Comparison of ENCODE assay signal across 16 cellular contexts in the genomic region with DNA sequence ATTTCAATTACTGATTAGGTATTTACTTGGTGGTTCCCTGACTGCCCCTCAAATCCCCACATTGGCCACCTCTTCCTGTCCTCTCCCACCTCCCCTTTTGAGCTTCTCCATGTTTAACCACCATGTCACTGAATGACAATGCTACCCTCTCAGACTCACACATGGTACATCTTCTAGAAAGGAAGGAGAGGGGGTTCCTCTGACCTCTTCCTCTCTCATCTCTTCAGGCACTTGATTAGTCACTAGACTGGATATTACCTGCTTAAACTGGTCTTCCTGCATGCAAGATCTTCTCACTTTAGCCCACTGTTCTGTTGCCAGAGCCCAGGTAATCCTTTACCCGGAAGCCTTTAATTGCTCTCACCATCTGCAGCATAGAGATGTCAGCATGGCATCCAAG.
DNase-seq lines count a peak whose midpoint lies in the region; ATAC-seq and TF ChIP-seq lines count a peak whose summit lies in the region.
"Had no signal": no experiment of that assay in that cellular context is flagged by ENCODE, and none has a peak within 500 bp of the region (broad histone marks: within the 10 kb centered on the region; RNA-seq: fewer than 3 reads in every experiment).

No MANE protein-coding gene starts in this region.

- H3K9ac ChIP-seq in neural progenitor cell: no peak overlapping the region
- H3K9ac ChIP-seq: BLaER1 had no signal

- peak; percentile 81 for ATAC-seq in stimulated activated naive CD8-positive, alpha-beta T cell treated with anti-CD3 and anti-CD28 coated beads, Interleukin-15, amount 100 ng/mL, for 72 hours
- ATAC-seq in stimulated activated naive CD8-positive, alpha-beta T cell treated with anti-CD3 and anti-CD28 coated beads, Interleukin-15, Interleukin-2, amounts not matched to agents 100 U/mL and 50 U/mL, for 24 hours: no peak
- no peak for ATAC-seq in omental fat pad (ENCODE audit: low FRiP score)
- ATAC-seq: CD8-positive, alpha-beta T cell; GM12878; K562 had no signal

- H3K4me1 Mint-ChIP-seq in stimulated activated naive CD8-positive, alpha-beta T cell treated with anti-CD3 and anti-CD28 coated beads, Interleukin-15, amount 100 ng/mL, for 72 hours: peaks cover 22% of the 10 kb centered on the region
- H3K4me1 Mint-ChIP-seq in neural progenitor cell (peaks cover 13% of the 10 kb centered on the region), type B pancreatic cell (ENCODE audit: unreplicated experiment) (no peaks in the 10 kb centered on the region)

- no peaks in the 10 kb centered on the region for H3K27me3 ChIP-seq in neural progenitor cell
- H3K27me3 ChIP-seq: BLaER1, SJCRH30 had no signal

- H3K27me3 Mint-ChIP-seq in stimulated activated naive CD8-positive, alpha-beta T cell treated with anti-CD3 and anti-CD28 coated beads, Interleukin-15, amount 100 ng/mL, for 72 hours: peaks cover 11% of the 10 kb centered on the region
- H3K27me3 Mint-ChIP-seq in neural progenitor cell (ENCODE audit: insufficient read depth, low read depth) (peaks cover 2% of the 10 kb centered on the region), type B pancreatic cell (no peaks in the 10 kb centered on the region)

- TF ChIP-seq CTCF in epithelial cell of esophagus (IDR thresholded peaks at IDR 0.05; ENCODE audit: insufficient read depth, low read depth, low read length, missing control alignments) (no peak), neural progenitor cell (IDR thresholded peaks at IDR 0.05) (no peak), omental fat pad (IDR thresholded peaks at IDR 0.05) (no peak), type B pancreatic cell (conservative IDR thresholded peaks at IDR 0.05) (no peak)

- no peak overlapping the region for H3K27ac Mint-ChIP-seq in stimulated activated naive CD8-positive, alpha-beta T cell treated with anti-CD3 and anti-CD28 coated beads, Interleukin-15, amount 100 ng/mL, for 72 hours
- H3K27ac Mint-ChIP-seq in neural progenitor cell (no peak overlapping the region), type B pancreatic cell (no peak overlapping the region)
- H3K27ac Mint-ChIP-seq: CD8-positive, alpha-beta T cell had no signal

- no peak overlapping the region for H3K27ac ChIP-seq in neural progenitor cell
- H3K27ac ChIP-seq: BLaER1, PC-9, SJCRH30 had no signal

- no peaks in the 10 kb centered on the region for H3F3A ChIP-seq in neural progenitor cell (ENCODE audit: low read depth)

- no peak overlapping the region for H3K4me3 Mint-ChIP-seq in stimulated activated naive CD8-positive, alpha-beta T cell treated with anti-CD3 and anti-CD28 coated beads, Interleukin-15, amount 100 ng/mL, for 72 hours
- H3K4me3 Mint-ChIP-seq in neural progenitor cell (no peak overlapping the region), type B pancreatic cell (no peak overlapping the region)
- H3K4me3 Mint-ChIP-seq: CD8-positive, alpha-beta T cell had no signal

- no peak overlapping the region for H2AFZ ChIP-seq in neural progenitor cell (replicated peaks)
- H2AFZ ChIP-seq: PC-9 had no signal

- no peaks in the 10 kb centered on the region for H3K79me2 ChIP-seq in neural progenitor cell (ENCODE audit: low read depth)

- no peak overlapping the region for H3K4me3 ChIP-seq in epithelial cell of esophagus (ENCODE audit: low read length)
- no peak overlapping the region for H3K4me3 ChIP-seq in neural progenitor cell
- H3K4me3 ChIP-seq: BLaER1, GM12878, K562, PC-9, SJCRH30 had no signal

- H3K9me3 Mint-ChIP-seq in stimulated activated naive CD8-positive, alpha-beta T cell treated with anti-CD3 and anti-CD28 coated beads, Interleukin-15, amount 100 ng/mL, for 72 hours: no peaks in the 10 kb centered on the region
- H3K9me3 Mint-ChIP-seq in neural progenitor cell (no peaks in the 10 kb centered on the region), type B pancreatic cell (no peaks in the 10 kb centered on the region)
- H3K9me3 Mint-ChIP-seq: CD8-positive, alpha-beta T cell had no signal

- no peaks in the 10 kb centered on the region for H3K36me3 ChIP-seq in neural progenitor cell
- H3K36me3 ChIP-seq: BLaER1, SJCRH30 had no signal

- H4K20me1 ChIP-seq in neural progenitor cell (ENCODE audit: low read depth): no peaks in the 10 kb centered on the region
- H4K20me1 ChIP-seq: BLaER1 had no signal

- H3K36me3 Mint-ChIP-seq in neural progenitor cell (no peaks in the 10 kb centered on the region), type B pancreatic cell (no peaks in the 10 kb centered on the region)
- H3K36me3 Mint-ChIP-seq: CD8-positive, alpha-beta T cell had no signal

- H3K4me1 ChIP-seq in neural progenitor cell: no peaks in the 10 kb centered on the region
- H3K4me1 ChIP-seq: BLaER1, SJCRH30 had no signal

- DNase-seq in stimulated activated naive CD8-positive, alpha-beta T cell treated with anti-CD3 and anti-CD28 coated beads, Interleukin-15, amount 100 ng/mL, for 72 hours: no peak
- no peak for DNase-seq in stimulated activated naive CD8-positive, alpha-beta T cell treated with anti-CD3 and anti-CD28 coated beads, Interleukin-15, Interleukin-2, amounts not matched to agents 100 U/mL and 50 U/mL, for 24 hours
- DNase-seq in NCI-H524 (lab: John Stamatoyannopoulos, UW) (peak; percentile 29 to 81), epithelial cell of esophagus (ENCODE audit: low read depth) (peak; percentile 8), neural progenitor cell (ENCODE audit: low spot score) (no peak), omental fat pad (ENCODE audit: low spot score) (no peak), HuH-7.5 (ENCODE audit: low spot score) (no peak), type B pancreatic cell (ENCODE audit: extremely low spot score, unreplicated experiment) (no peak)
- DNase-seq: CD8-positive, alpha-beta T cell; DMS79 treated with DMSO at 0.1 percent for 48 hours; NCI-H187; PC-9; SJCRH30 had no signal

- H3K9me3 ChIP-seq in neural progenitor cell (ENCODE audit: low read depth): no peaks in the 10 kb centered on the region
- H3K9me3 ChIP-seq: BLaER1, SJCRH30 had no signal

- H3K4me2 ChIP-seq in neural progenitor cell: no peak overlapping the region
- H3K4me2 ChIP-seq: BLaER1, PC-9 had no signal

Comparison
In these comparisons a context has a peak if more than half of its experiments do, and no peak if none do; other contexts are left out.
1. DNase-seq: peak in NCI-H524 (2 of 2) and epithelial cell of esophagus (single experiment); none in stimulated activated naive CD8-positive, alpha-beta T cell treated with anti-CD3 and anti-CD28 coated beads, Interleukin-15, amount 100 ng/mL, for 72 hours (0 of 2), stimulated activated naive CD8-positive, alpha-beta T cell treated with anti-CD3 and anti-CD28 coated beads, Interleukin-15, Interleukin-2, amounts not matched to agents 100 U/mL and 50 U/mL, for 24 hours (single experiment), neural progenitor cell (single experiment), omental fat pad (single experiment), HuH-7.5 (single experiment) and type B pancreatic cell (single experiment).